Comparison of ENCODE assay signal across 13 cellular contexts in genomic region chr2:207484444-207485391, GRCh38. TPM values are rescaled to one million over a fixed set of nuclear protein-coding genes. Genes with fewer than 3 reads are reported as not detected.
DNase-seq lines count a peak whose midpoint lies in the region; ATAC-seq and TF ChIP-seq lines count a peak whose summit lies in the region.
"Had no signal": no experiment of that assay in that cellular context is flagged by ENCODE, and none has a peak within 500 bp of the region (broad histone marks: within the 10 kb centered on the region; RNA-seq: fewer than 3 reads in every experiment).

No MANE protein-coding gene starts in this region.

- DNase-seq in GM13977 (ENCODE audit: low spot score) = peak; percentile 27
- peak; percentile 1 for DNase-seq in inferior parietal cortex (ENCODE audit: extremely low spot score)
- no peak for DNase-seq in islet precursor cell
- DNase-seq in left colon = no peak
- no peak for DNase-seq in NK-92 treated with Interleukin-12 subunit alpha and Interleukin-12 subunit beta, amount 100 ng/mL, for 24 hours (lab: John Stamatoyannopoulos, UW)
- no peak for DNase-seq in NCI-H526 (lab: John Stamatoyannopoulos, UW)
- DNase-seq: activated effector memory CD4-positive, alpha-beta T cell treated with Interleukin-2 at 50 U/mL for 16 hours; NCI-H1048; nephron progenitor cell; stimulated activated CD4-positive, alpha-beta T cell treated with anti-CD3 and anti-CD28 coated beads, Interleukin-4, amount 100 ng/mL, for 1 hour; transverse colon had no signal

- intact Hi-C loops in left colon (cut with DNase I, micrococcal nuclease) = no loop called here

- ATAC-seq in GM21529 (IDR thresholded peaks at IDR 0.05; ENCODE audit: unreplicated experiment) (peak; percentile 81), HG03520 (IDR thresholded peaks at IDR 0.05; ENCODE audit: unreplicated experiment) (peak; percentile 50), left colon (no peak)

- no peak for TF ChIP-seq CTCF in GM13977 (IDR thresholded peaks at IDR 0.05; ENCODE audit: extremely low read depth, insufficient read depth, missing control alignments)

- in situ Hi-C loops in GM13977 (cut with MboI; ENCODE audit: low pct_unique_long_range_greater_than_20kb, low sequenced_read_pairs, unreplicated experiment) = no loop called here

RNA-seq across cellular contexts. Expression of gene CREB1, which starts 45.0 kb away (rescaled TPM):
- 10 to 100 TPM; 42.9 to 51.7 TPM for total RNA-seq in left colon

Comparison
In these comparisons a context has a peak if more than half of its experiments do, and no peak if none do; other contexts are left out.
1. DNase-seq: peak in GM13977 (single experiment) and inferior parietal cortex (single experiment); none in islet precursor cell (single experiment), left colon (0 of 2), NK-92 treated with Interleukin-12 subunit alpha and Interleukin-12 subunit beta, amount 100 ng/mL, for 24 hours (single experiment) and NCI-H526 (0 of 2).